ENCODE assay signal across 8 cellular contexts in the genomic region with DNA sequence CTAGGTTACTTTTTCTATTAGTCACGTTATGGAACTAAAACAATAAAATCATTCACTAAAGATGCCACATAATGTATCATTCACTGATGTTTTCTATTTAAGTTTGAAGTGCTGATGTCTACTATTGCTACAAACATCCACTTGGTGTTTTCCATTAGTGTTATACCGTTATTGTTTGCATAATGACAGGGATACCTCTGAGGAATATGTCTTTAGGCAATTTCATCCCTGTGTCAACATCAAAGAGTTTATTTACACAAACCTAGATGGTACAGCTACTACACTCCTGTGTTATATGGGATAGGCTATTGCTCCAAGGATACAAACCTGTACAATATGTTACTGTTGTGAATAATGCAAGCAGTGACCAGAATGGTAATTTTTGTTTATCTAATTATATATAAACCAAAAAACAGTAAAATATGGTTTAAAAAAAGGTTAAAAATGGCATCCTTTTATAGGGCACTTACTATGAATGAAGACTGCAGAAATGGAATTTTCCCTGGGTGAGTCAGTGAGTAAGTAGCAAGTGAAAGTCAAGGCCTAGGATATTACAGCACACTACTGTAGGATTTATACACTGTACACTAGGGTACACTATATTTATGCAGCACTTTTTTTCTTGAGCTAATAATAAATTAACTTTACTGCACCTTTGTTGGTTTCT. TPM values are rescaled to one million over a fixed set of nuclear protein-coding genes. Genes with fewer than 3 reads are reported as not detected.
DNase-seq lines count a peak whose midpoint lies in the region; ATAC-seq and TF ChIP-seq lines count a peak whose summit lies in the region.
"Not testable (repeated sequence)": the region's sequence is repeated elsewhere in the genome, so short reads cannot be mapped to it uniquely, and the experiment has no call there.
"Had no signal": no experiment of that assay in that cellular context is flagged by ENCODE, and none has a peak within 500 bp of the region (broad histone marks: within the 10 kb centered on the region; RNA-seq: fewer than 3 reads in every experiment).

No MANE protein-coding gene starts in this region.

- BruUV-seq in MCF 10A (replicated peaks; lab: Mats Ljungman, UMichigan): not testable (repeated sequence)

- H3K27ac ChIP-seq in RWPE2 (ENCODE audit: poor library complexity, severe bottlenecking): not testable (repeated sequence)

- H3K27ac Mint-ChIP-seq in MCF 10A (ENCODE audit: low read depth, unreplicated experiment): not testable (repeated sequence)

- CTCF ChIA-PET in MCF 10A (lab: Yijun Ruan, JAX): not testable (repeated sequence)

- H3K4me3 ChIP-seq in RWPE2 (ENCODE audit: severe bottlenecking): not testable (repeated sequence)

- H3K27me3 ChIP-seq in RWPE2 (ENCODE audit: insufficient read depth, poor library complexity, severe bottlenecking): not testable (repeated sequence)

- not testable (repeated sequence) for H3K36me3 ChIP-seq in RWPE2 (ENCODE audit: low read depth)

- ATAC-seq in RWPE2 (ENCODE audit: low read depth) (peak; percentile 82), left colon (peak; percentile 59)

- not testable (repeated sequence) for H3K27me3 Mint-ChIP-seq in MCF 10A (ENCODE audit: insufficient read depth, unreplicated experiment)

- H3K36me3 Mint-ChIP-seq in MCF 10A (ENCODE audit: insufficient read depth, unreplicated experiment): not testable (repeated sequence)

- not testable (repeated sequence) for H3K4me1 ChIP-seq in RWPE2 (ENCODE audit: insufficient read depth, poor library complexity, severe bottlenecking)

- not testable (repeated sequence) for H3K9me3 ChIP-seq in RWPE2 (ENCODE audit: severe bottlenecking)

- H3K9me3 Mint-ChIP-seq in MCF 10A (ENCODE audit: unreplicated experiment): not testable (repeated sequence)

- not testable (repeated sequence) for H3K4me1 Mint-ChIP-seq in MCF 10A (ENCODE audit: insufficient read depth, unreplicated experiment)

- intact Hi-C loops in MCF 10A (cut with micrococcal nuclease); left colon (cut with DNase I, micrococcal nuclease): not testable (repeated sequence)

- TF ChIP-seq CTCF in RWPE2 (IDR thresholded peaks at IDR 0.05; ENCODE audit: poor library complexity, severe bottlenecking); MCF 10A (IDR thresholded peaks at IDR 0.05; ENCODE audit: unreplicated experiment): not testable (repeated sequence)

- not testable (repeated sequence) for H3K4me3 Mint-ChIP-seq in MCF 10A (ENCODE audit: unreplicated experiment)

- DNase-seq in DMS53 treated with DMSO at 0.1 percent for 48 hours (lab: John Stamatoyannopoulos, UW; ENCODE audit: unreplicated experiment) (peak; percentile 97), HS-5 (ENCODE audit: low read depth) (peak; percentile 8), NCI-H146 (lab: John Stamatoyannopoulos, UW) (peak; percentile 78), NCI-H526 (lab: John Stamatoyannopoulos, UW) (peak; percentile 76 to 81), MCF 10A (ENCODE audit: unreplicated experiment) (peak; percentile 48)
- DNase-seq in RWPE2 (ENCODE audit: low spot score); left colon: not testable (repeated sequence)

- POLR2A ChIA-PET in MCF 10A (lab: Yijun Ruan, JAX): not testable (repeated sequence)

RNA-seq across cellular contexts. Expression of a gene that starts 3.9 kb away (rescaled TPM):
- total RNA-seq in MCF 10A (2022) (1.9 and 5.2 TPM in 2 replicates), left colon (1 to 10 TPM in 1 of 2 donors, under 1 TPM in 1; 0.89 to 1.7 TPM)
- total RNA-seq: SJSA1 had no signal

RNA-seq across cellular contexts. Expression of a gene that starts 13.4 kb away (rescaled TPM):
- not detected in 2 replicates for total RNA-seq in MCF 10A (2022)
- 1 to 10 TPM; 1.0 to 2.0 TPM for total RNA-seq in left colon
- total RNA-seq: SJSA1 had no signal

RNA-seq across cellular contexts. Expression of a gene that starts 19.3 kb away (rescaled TPM):
- total RNA-seq in MCF 10A (2022): 0.81 and 2.3 TPM in 2 replicates
- total RNA-seq in left colon: not detected
- total RNA-seq: SJSA1 had no signal

RNA-seq across cellular contexts. Expression of a gene that starts 30.2 kb away (rescaled TPM):
- total RNA-seq in MCF 10A (2022) (0.66 and 0.84 TPM in 2 replicates), left colon (under 1 TPM in 1 of 2 donors, not detected in 1; 0.46 TPM)
- total RNA-seq: SJSA1 had no signal

RNA-seq across cellular contexts. Expression of a gene that starts 49.9 kb away (rescaled TPM):
- total RNA-seq in MCF 10A (2022) (0.54 and 2.3 TPM in 2 replicates), left colon (1 to 10 TPM in 1 of 2 donors, under 1 TPM in 1; 0.92 to 1.9 TPM)
- total RNA-seq: SJSA1 had no signal
